In genomic region chr20:53691060-53691810, GRCh38 we compare ENCODE assay signal across 16 cellular contexts.
DNase-seq lines count a peak whose midpoint lies in the region; ATAC-seq and TF ChIP-seq lines count a peak whose summit lies in the region.
"Had no signal": no experiment of that assay in that cellular context is flagged by ENCODE, and none has a peak within 500 bp of the region (broad histone marks: within the 10 kb centered on the region; RNA-seq: fewer than 3 reads in every experiment).

No MANE protein-coding gene starts in this region.

- no peaks in the 10 kb centered on the region for H3K9me3 Mint-ChIP-seq in T-helper 2 cell treated with Interferon-gamma antibody and Interleukin-4, amounts not matched to agents 5 μg/mL and 100 μg/mL, for 36 hours
- H3K9me3 Mint-ChIP-seq in central memory CD8-positive, alpha-beta T cell = no peaks in the 10 kb centered on the region

- H3K36me3 ChIP-seq in parathyroid adenoma (ENCODE audit: control insufficient read depth, insufficient read depth, low read length) (no peaks in the 10 kb centered on the region), aorta (ENCODE audit: control insufficient read depth in 1 of 2, insufficient read depth in 2 of 2, low read length in 1 of 2) (no peaks in the 10 kb centered on the region)
- H3K36me3 ChIP-seq: neutrophil, upper lobe of left lung had no signal

- H3K27me3 Mint-ChIP-seq in T-helper 2 cell treated with Interferon-gamma antibody and Interleukin-4, amounts not matched to agents 5 μg/mL and 100 μg/mL, for 36 hours (ENCODE audit: low read depth) = no peaks in the 10 kb centered on the region
- no peaks in the 10 kb centered on the region for H3K27me3 Mint-ChIP-seq in central memory CD8-positive, alpha-beta T cell

- peak overlapping the region; percentile 2 for H3K27ac Mint-ChIP-seq in T-helper 2 cell treated with Interferon-gamma antibody and Interleukin-4, amounts not matched to agents 5 μg/mL and 100 μg/mL, for 36 hours
- peak overlapping the region; percentile 16 for H3K27ac Mint-ChIP-seq in central memory CD8-positive, alpha-beta T cell (ENCODE audit: low read depth)

- H3K4me1 Mint-ChIP-seq in T-helper 2 cell treated with Interferon-gamma antibody and Interleukin-4, amounts not matched to agents 5 μg/mL and 100 μg/mL, for 36 hours (ENCODE audit: low read depth) = peaks cover 41% of the 10 kb centered on the region
- peaks cover 20% of the 10 kb centered on the region for H3K4me1 Mint-ChIP-seq in central memory CD8-positive, alpha-beta T cell

- intact Hi-C loops in aorta (cut with DNase I) = no loop called here

- H3K4me3 Mint-ChIP-seq in T-helper 2 cell treated with Interferon-gamma antibody and Interleukin-4, amounts not matched to agents 5 μg/mL and 100 μg/mL, for 36 hours = no peak overlapping the region
- no peak overlapping the region for H3K4me3 Mint-ChIP-seq in central memory CD8-positive, alpha-beta T cell

- H3K4me3 ChIP-seq in parathyroid adenoma (ENCODE audit: low read depth, low read length) (no peak overlapping the region), aorta (ENCODE audit: low read length in 2 of 2) (no peak overlapping the region)
- H3K4me3 ChIP-seq: upper lobe of left lung had no signal

- 91 to 95% methylated on average over 10 of the region's 10 CpGs for WGBS in aorta, 2 donors

- DNase-seq in T-helper 2 cell treated with Interferon-gamma antibody and Interleukin-4, amounts not matched to agents 5 μg/mL and 100 μg/mL, for 36 hours (ENCODE audit: low spot score) = no peak
- no peak for DNase-seq in T-helper 2 cell
- peak; percentile 40 for DNase-seq in LHCN-M2 (ENCODE audit: low read depth)
- no peak for DNase-seq in central memory CD8-positive, alpha-beta T cell (ENCODE audit: low spot score in 2 of 2)
- no peak for DNase-seq in aorta
- DNase-seq in stimulated activated CD4-positive, alpha-beta T cell treated with anti-CD3 and anti-CD28 coated beads, Interleukin-4, amount 100 ng/mL, for 24 hours = no peak
- DNase-seq: 8988T; activated CD4-positive, CD25-positive, alpha-beta regulatory T cell treated with anti-CD3 and anti-CD28 coated beads, Interleukin-2, amount 50 U/mL, for 72 hours; COR-L47; left ventricle myocardium superior; NCI-H1092; NCI-H526 treated with DMSO at 0.1 percent for 48 hours; upper lobe of left lung had no signal

- no peaks in the 10 kb centered on the region for H3K36me3 Mint-ChIP-seq in T-helper 2 cell treated with Interferon-gamma antibody and Interleukin-4, amounts not matched to agents 5 μg/mL and 100 μg/mL, for 36 hours (ENCODE audit: low read depth)
- no peaks in the 10 kb centered on the region for H3K36me3 Mint-ChIP-seq in central memory CD8-positive, alpha-beta T cell (ENCODE audit: insufficient read depth)

- no peak overlapping the region for H3K27ac ChIP-seq in parathyroid adenoma
- H3K27ac ChIP-seq in aorta (ENCODE audit: low read depth in 1 of 2, low read length in 2 of 2) = no peak overlapping the region
- H3K27ac ChIP-seq: neutrophil, upper lobe of left lung had no signal

- H3K4me2 ChIP-seq in parathyroid adenoma (ENCODE audit: low read length) = no peak overlapping the region

- H3K9me3 ChIP-seq in parathyroid adenoma (ENCODE audit: control insufficient read depth, low read length) (no peaks in the 10 kb centered on the region), aorta (ENCODE audit: control insufficient read depth, low read length) (no peaks in the 10 kb centered on the region)
- H3K9me3 ChIP-seq: neutrophil, upper lobe of left lung had no signal

- H3K27me3 ChIP-seq in parathyroid adenoma (ENCODE audit: control insufficient read depth, insufficient read depth, low read length) (no peaks in the 10 kb centered on the region), aorta (ENCODE audit: control insufficient read depth in 1 of 2, insufficient read depth in 2 of 2, low read length in 1 of 2) (no peaks in the 10 kb centered on the region)
- H3K27me3 ChIP-seq: neutrophil, upper lobe of left lung had no signal

- no peaks in the 10 kb centered on the region for H3K4me1 ChIP-seq in parathyroid adenoma
- no peaks in the 10 kb centered on the region for H3K4me1 ChIP-seq in aorta (ENCODE audit: control insufficient read depth in 1 of 2, insufficient read depth in 2 of 2, low read length in 2 of 2)

- H2AFZ ChIP-seq in parathyroid adenoma = peak overlapping the region; percentile 47

- H3K9ac ChIP-seq in parathyroid adenoma = no peak overlapping the region

- H3K79me2 ChIP-seq in parathyroid adenoma = no peaks in the 10 kb centered on the region

- TF ChIP-seq CTCF in parathyroid adenoma (IDR thresholded peaks at IDR 0.05) = no peak

- ATAC-seq in central memory CD8-positive, alpha-beta T cell (replicated peaks; ENCODE audit: extremely low read depth, poor library complexity, severe bottlenecking) = no peak
- ATAC-seq in aorta (ENCODE audit: low FRiP score) (no peak), HG03159 (IDR thresholded peaks at IDR 0.05; ENCODE audit: unreplicated experiment) (no peak)
- ATAC-seq: left ventricle myocardium superior had no signal
